ENCODE assay signal across 8 cellular contexts in genomic region chr7:2709553-2710165, GRCh38. TPM values are rescaled to one million over a fixed set of nuclear protein-coding genes. Genes with fewer than 3 reads are reported as not detected.
DNase-seq lines count a peak whose midpoint lies in the region; ATAC-seq and TF ChIP-seq lines count a peak whose summit lies in the region.

No MANE protein-coding gene starts in this region.

- TF ChIP-seq CTCF in LNCaP clone FGC (IDR thresholded peaks at IDR 0.05; ENCODE audit: control insufficient read depth, extremely low read depth, insufficient read depth): peak; percentile 62
- peak; percentile 97 for TF ChIP-seq CTCF in WI38 (IDR thresholded peaks at IDR 0.05; ENCODE audit: low read depth, low read length)
- TF ChIP-seq CTCF in mammary epithelial cell (conservative IDR thresholded peaks at IDR 0.05 in 1 of 2, IDR thresholded peaks at IDR 0.05 in 1 of 2; ENCODE audit: extremely low read depth in 1 of 2, insufficient read depth in 1 of 2, low read depth in 1 of 2, low read length in 2 of 2): peak; percentile 85 to 96

- H3K9me3 ChIP-seq in mammary epithelial cell (replicated peaks; ENCODE audit: insufficient read depth, low read length): no peaks in the 10 kb centered on the region

- H3K36me3 ChIP-seq in mammary epithelial cell (ENCODE audit: insufficient read depth, low read length): no peaks in the 10 kb centered on the region

- no TSS peak for BruUV-seq in mammary epithelial cell (replicated peaks; lab: Mats Ljungman, UMichigan)

- no peak overlapping the region for H3K4me2 ChIP-seq in mammary epithelial cell (ENCODE audit: insufficient read depth, low read depth, low read length)

- peaks cover 2% of the 10 kb centered on the region for H4K20me1 ChIP-seq in mammary epithelial cell (ENCODE audit: insufficient read depth, low read length)

- H3K27me3 ChIP-seq in mammary epithelial cell (ENCODE audit: insufficient read depth, low read length): no peaks in the 10 kb centered on the region

- no peak overlapping the region for H2AFZ ChIP-seq in mammary epithelial cell (ENCODE audit: low read depth, low read length)

- WGBS in mammary epithelial cell (ENCODE audit: low coverage, missing lambda C conversion rate): 40% methylated on average over 22 of the region's 33 CpGs

- H3K9ac ChIP-seq in mammary epithelial cell (ENCODE audit: insufficient read depth, low read length): no peak overlapping the region

- no peak overlapping the region for H3K27ac ChIP-seq in mammary epithelial cell (ENCODE audit: insufficient read depth, low read depth, low read length)

- intact Hi-C loops in mammary epithelial cell (cut with micrococcal nuclease): loop anchor here (1.0 kb wide), 2 partner anchors 38 to 258 kb away; no protein-coding TSS in a partner anchor

- in situ Hi-C loops in mammary epithelial cell (cut with MboI; ENCODE audit: low sequenced_read_pairs in 2 of 2): no loop called here

- no peaks in the 10 kb centered on the region for H3K79me2 ChIP-seq in mammary epithelial cell (ENCODE audit: insufficient read depth, low read length)

- H3K4me1 ChIP-seq in mammary epithelial cell (ENCODE audit: insufficient read depth, low read length): no peaks in the 10 kb centered on the region

- ATAC-seq in GM21737 (IDR thresholded peaks at IDR 0.05; ENCODE audit: unreplicated experiment): peak; percentile 70

- CTCF ChIA-PET in mammary epithelial cell (lab: Charles Lee; ENCODE audit: low non-redundant PET): interaction anchor here (0.5 to 0.7 kb wide), 3 partner anchors 25 to 1283 kb away, joined by 3 to 5 read pairs (median 4); no protein-coding TSS in a partner anchor

- dilution Hi-C loops in mammary epithelial cell (cut with HindIII; ENCODE audit: low sequenced_read_pairs): no loop called here

- DNase-seq in LNCaP clone FGC (ENCODE audit: low read depth) (no peak), mammary epithelial cell (peak; percentile 48), left kidney (ENCODE audit: low read depth, low spot score) (peak; percentile 88), NCI-H2196 (lab: John Stamatoyannopoulos, UW; ENCODE audit: unreplicated experiment) (no peak)
- peak; percentile 71 to 82 for DNase-seq in stimulated activated CD4-positive, alpha-beta T cell treated with anti-CD3 and anti-CD28 coated beads, Interleukin-2, amount 100 ng/mL, for 48 hours

- peak overlapping the region; percentile 49; the same call in 1 of the 2 replicates for H3K4me3 ChIP-seq in GM08714 (ENCODE audit: low read length)
- H3K4me3 ChIP-seq in LNCaP clone FGC (ENCODE audit: low read depth, low read length): no peak overlapping the region
- no peak overlapping the region for H3K4me3 ChIP-seq in WI38 (ENCODE audit: low read depth, low read length)
- H3K4me3 ChIP-seq in mammary epithelial cell (replicated peaks in 1 of 3; ENCODE audit: insufficient read depth in 1 of 3, low read depth in 2 of 3, low read length in 3 of 3): no peak overlapping the region

RNA-seq across cellular contexts. Expression of gene AMZ1, which starts 21.7 kb away (rescaled TPM):
- under 1 TPM; 0.42 to 0.50 TPM for total RNA-seq in mammary epithelial cell
- 0.15 TPM for polyA plus RNA-seq in mammary epithelial cell
- 0.98 TPM for polyA minus RNA-seq in mammary epithelial cell

Comparison
In these comparisons a context has a peak if more than half of its experiments do, and no peak if none do; other contexts are left out.
1. DNase-seq: peak in mammary epithelial cell (single experiment), left kidney (single experiment) and stimulated activated CD4-positive, alpha-beta T cell treated with anti-CD3 and anti-CD28 coated beads, Interleukin-2, amount 100 ng/mL, for 48 hours (2 of 2); none in LNCaP clone FGC (single experiment) and NCI-H2196 (single experiment).
2. Peak in every context shown above with its lines, with median percentiles within 50 percentile points of each other: CTCF ChIP-seq.